Comparison of ENCODE assay signal across 19 cellular contexts in the genomic region with DNA sequence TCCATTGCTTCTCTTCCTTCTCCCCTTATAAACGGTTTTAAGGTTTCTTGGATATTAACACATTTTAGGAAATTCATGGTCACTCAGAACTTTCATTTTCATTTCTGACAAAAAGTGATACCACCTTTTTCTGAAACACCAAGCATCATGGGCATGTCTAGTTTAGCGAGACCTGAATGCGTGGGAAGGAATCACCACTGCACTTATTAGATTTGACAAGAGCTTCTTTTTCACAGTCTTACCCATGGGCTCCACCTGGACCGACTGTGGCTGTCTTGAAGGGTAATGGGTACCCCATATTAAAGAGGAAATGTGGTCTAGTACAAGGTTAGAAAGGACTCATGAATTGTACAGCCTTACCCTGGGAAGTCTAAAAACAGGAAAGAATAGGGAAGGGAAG.
A peak's percentile ranks its signal among the peaks of the same experiment; 100 is the strongest.
DNase-seq lines count a peak whose midpoint lies in the region; ATAC-seq and TF ChIP-seq lines count a peak whose summit lies in the region.
"Had no signal": no experiment of that assay in that cellular context is flagged by ENCODE, and none has a peak within 500 bp of the region (broad histone marks: within the 10 kb centered on the region; RNA-seq: fewer than 3 reads in every experiment).

No MANE protein-coding gene starts in this region.

- no peak for TF ChIP-seq CTCF in omental fat pad (IDR thresholded peaks at IDR 0.05)

- H3K9me3 Mint-ChIP-seq in stimulated activated effector memory CD8-positive, alpha-beta T cell treated with anti-CD3 and anti-CD28 coated beads, Interleukin-12 subunit alpha, Interleukin-12 subunit beta, amount 100 ng/mL, for 72 hours, result peaks cover under 1% of the 10 kb centered on the region

- ATAC-seq in GM19351 (IDR thresholded peaks at IDR 0.05; ENCODE audit: unreplicated experiment) (peak; percentile 55), GM21619 (IDR thresholded peaks at IDR 0.05; ENCODE audit: unreplicated experiment) (peak; percentile 61), HG03108 (IDR thresholded peaks at IDR 0.05; ENCODE audit: unreplicated experiment) (peak; percentile 52), omental fat pad (ENCODE audit: low FRiP score) (no peak)
- peak; percentile 41 for ATAC-seq in stimulated activated effector memory CD8-positive, alpha-beta T cell treated with anti-CD3 and anti-CD28 coated beads, Interleukin-12 subunit alpha, Interleukin-12 subunit beta, amount 100 ng/mL, for 72 hours
- ATAC-seq: GM23338 had no signal

- H3K4me1 Mint-ChIP-seq in stimulated activated effector memory CD8-positive, alpha-beta T cell treated with anti-CD3 and anti-CD28 coated beads, Interleukin-12 subunit alpha, Interleukin-12 subunit beta, amount 100 ng/mL, for 72 hours, result peaks cover 13% of the 10 kb centered on the region
- H3K4me1 Mint-ChIP-seq: GM23338 had no signal

- no peaks in the 10 kb centered on the region for H3K36me3 Mint-ChIP-seq in stimulated activated effector memory CD8-positive, alpha-beta T cell treated with anti-CD3 and anti-CD28 coated beads, Interleukin-12 subunit alpha, Interleukin-12 subunit beta, amount 100 ng/mL, for 72 hours

- no peak for DNase-seq in stimulated activated effector memory CD8-positive, alpha-beta T cell treated with anti-CD3 and anti-CD28 coated beads, Interleukin-12 subunit alpha, Interleukin-12 subunit beta, amount 100 ng/mL, for 72 hours (ENCODE audit: low spot score in 2 of 2)
- no peak for DNase-seq in omental fat pad (ENCODE audit: low spot score)
- DNase-seq in dedifferentiated amniotic fluid mesenchymal stem cell (ENCODE audit: extremely low spot score), result no peak
- no peak for DNase-seq in OCI-M2 (lab: John Stamatoyannopoulos, UW; ENCODE audit: unreplicated experiment)
- DNase-seq: DMS79 treated with DMSO at 0.1 percent for 48 hours, HCEC 1CT, MM.1S, NCI-H1092 treated with DMSO at 0.1 percent for 48 hours, NCI-H2227 treated with DMSO at 0.1 percent for 48 hours, NCI-H510A treated with DMSO at 0.1 percent for 48 hours, NCI-H774, RPMI8226, SHP77 treated with DMSO at 0.1 percent for 48 hours, SK-N-SH had no signal

- H3K27ac Mint-ChIP-seq in stimulated activated effector memory CD8-positive, alpha-beta T cell treated with anti-CD3 and anti-CD28 coated beads, Interleukin-12 subunit alpha, Interleukin-12 subunit beta, amount 100 ng/mL, for 72 hours, result no peak overlapping the region
- H3K27ac Mint-ChIP-seq: GM23338; T-helper 2 cell treated with Interferon-gamma antibody and Interleukin-4, amounts not matched to agents 5 μg/mL and 100 μg/mL, for 36 hours had no signal

- H3K4me3 Mint-ChIP-seq in stimulated activated effector memory CD8-positive, alpha-beta T cell treated with anti-CD3 and anti-CD28 coated beads, Interleukin-12 subunit alpha, Interleukin-12 subunit beta, amount 100 ng/mL, for 72 hours, result no peak overlapping the region
- H3K4me3 Mint-ChIP-seq: GM23338; T-helper 2 cell treated with Interferon-gamma antibody and Interleukin-4, amounts not matched to agents 5 μg/mL and 100 μg/mL, for 36 hours had no signal
